In the genomic region with DNA sequence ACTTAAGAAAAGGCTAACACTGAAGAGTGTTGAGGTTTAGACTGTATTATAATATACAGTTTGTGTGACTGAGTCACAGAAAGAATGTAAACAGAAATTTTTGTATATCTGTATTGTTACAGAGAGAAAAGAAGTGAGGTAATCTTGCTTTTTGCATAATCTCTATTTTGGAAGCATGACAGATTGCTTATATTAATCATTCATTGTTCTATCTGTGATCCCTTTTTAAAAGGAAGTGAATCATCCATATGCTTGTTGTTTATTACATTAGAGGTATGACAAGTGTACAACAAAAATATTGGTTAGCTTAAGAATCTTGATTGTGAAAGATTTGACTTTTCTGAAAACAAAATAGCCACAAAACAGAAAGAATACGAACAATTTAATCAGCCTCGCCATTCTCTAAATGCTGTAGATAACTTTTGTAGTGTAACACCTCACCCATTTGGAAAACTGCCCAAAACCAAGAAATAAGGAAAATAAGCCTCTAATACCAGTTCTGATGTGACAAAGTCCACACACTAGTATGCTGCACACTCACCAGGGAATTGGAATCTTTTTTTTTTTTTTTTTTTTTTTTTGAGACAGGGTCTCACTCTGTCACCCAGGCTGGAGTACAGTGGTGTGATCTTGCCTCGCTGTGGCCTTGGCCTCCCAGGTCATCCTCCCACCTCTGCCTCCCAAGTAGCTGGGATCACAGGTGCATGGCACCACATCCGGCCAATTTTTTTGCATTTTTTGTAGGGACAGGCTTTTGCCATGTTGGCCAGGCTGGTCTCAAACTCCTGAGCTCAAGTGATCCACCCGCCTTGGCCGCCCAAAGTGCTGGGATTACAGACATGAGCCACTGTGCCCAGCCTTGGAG, we compare ENCODE assay signal across 2 cellular contexts.
TF ChIP-seq lines count a peak whose summit lies in the region.

No MANE protein-coding gene starts in this region.

TF ChIP-seq in HEK293, 187 proteins besides CTCF, POLR2A, EP300 and RAD21 (continued from another document):
- TF ChIP-seq ZNF76 (tag by site-specific recombination; IDR thresholded peaks at IDR 0.05; ENCODE audit: borderline replicate concordance, low read depth) = no peak
- 0 out of 2 replicates have a peak, but pooled peaks have one; percentile 34 for TF ChIP-seq ZNF366 (tag by site-specific recombination; conservative IDR thresholded peaks at IDR 0.05)
- no peak for TF ChIP-seq ZNF768 (tag by site-specific recombination; IDR thresholded peaks at IDR 0.05)
- TF ChIP-seq ZNF184 (tag by site-specific recombination; IDR thresholded peaks at IDR 0.05) = no peak
- TF ChIP-seq, protein P1, sequence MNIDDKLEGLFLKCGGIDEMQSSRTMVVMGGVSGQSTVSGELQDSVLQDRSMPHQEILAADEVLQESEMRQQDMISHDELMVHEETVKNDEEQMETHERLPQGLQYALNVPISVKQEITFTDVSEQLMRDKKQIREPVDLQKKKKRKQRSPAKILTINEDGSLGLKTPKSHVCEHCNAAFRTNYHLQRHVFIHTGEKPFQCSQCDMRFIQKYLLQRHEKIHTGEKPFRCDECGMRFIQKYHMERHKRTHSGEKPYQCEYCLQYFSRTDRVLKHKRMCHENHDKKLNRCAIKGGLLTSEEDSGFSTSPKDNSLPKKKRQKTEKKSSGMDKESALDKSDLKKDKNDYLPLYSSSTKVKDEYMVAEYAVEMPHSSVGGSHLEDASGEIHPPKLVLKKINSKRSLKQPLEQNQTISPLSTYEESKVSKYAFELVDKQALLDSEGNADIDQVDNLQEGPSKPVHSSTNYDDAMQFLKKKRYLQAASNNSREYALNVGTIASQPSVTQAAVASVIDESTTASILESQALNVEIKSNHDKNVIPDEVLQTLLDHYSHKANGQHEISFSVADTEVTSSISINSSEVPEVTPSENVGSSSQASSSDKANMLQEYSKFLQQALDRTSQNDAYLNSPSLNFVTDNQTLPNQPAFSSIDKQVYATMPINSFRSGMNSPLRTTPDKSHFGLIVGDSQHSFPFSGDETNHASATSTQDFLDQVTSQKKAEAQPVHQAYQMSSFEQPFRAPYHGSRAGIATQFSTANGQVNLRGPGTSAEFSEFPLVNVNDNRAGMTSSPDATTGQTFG (tag by site-specific recombination; IDR thresholded peaks at IDR 0.05; ENCODE audit: borderline replicate concordance) = no peak
- TF ChIP-seq ZBTB17 (tag by site-specific recombination; IDR thresholded peaks at IDR 0.05) = peak; percentile 69
- TF ChIP-seq ZNF266 (tag by site-specific recombination; IDR thresholded peaks at IDR 0.05; ENCODE audit: low read depth) = no peak
- TF ChIP-seq, protein P2, sequence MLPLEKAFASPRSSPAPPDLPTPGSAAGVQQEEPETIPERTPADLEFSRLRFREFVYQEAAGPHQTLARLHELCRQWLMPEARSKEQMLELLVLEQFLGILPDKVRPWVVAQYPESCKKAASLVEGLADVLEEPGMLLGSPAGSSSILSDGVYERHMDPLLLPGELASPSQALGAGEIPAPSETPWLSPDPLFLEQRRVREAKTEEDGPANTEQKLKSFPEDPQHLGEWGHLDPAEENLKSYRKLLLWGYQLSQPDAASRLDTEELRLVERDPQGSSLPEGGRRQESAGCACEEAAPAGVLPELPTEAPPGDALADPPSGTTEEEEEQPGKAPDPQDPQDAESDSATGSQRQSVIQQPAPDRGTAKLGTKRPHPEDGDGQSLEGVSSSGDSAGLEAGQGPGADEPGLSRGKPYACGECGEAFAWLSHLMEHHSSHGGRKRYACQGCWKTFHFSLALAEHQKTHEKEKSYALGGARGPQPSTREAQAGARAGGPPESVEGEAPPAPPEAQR (tag by site-specific recombination; IDR thresholded peaks at IDR 0.05) = no peak
- no peak for TF ChIP-seq ZNF670 (tag by site-specific recombination; IDR thresholded peaks at IDR 0.05; ENCODE audit: low read depth)
- no peak for TF ChIP-seq ZNF121 (tag by site-specific recombination; IDR thresholded peaks at IDR 0.05)

TF ChIP-seq in SK-N-SH treated with all-trans-retinoic acid at 6 μM for 48 hours, 23 proteins besides CTCF, POLR2A, EP300 and RAD21 (continued from another document):
- TF ChIP-seq, protein P3, sequence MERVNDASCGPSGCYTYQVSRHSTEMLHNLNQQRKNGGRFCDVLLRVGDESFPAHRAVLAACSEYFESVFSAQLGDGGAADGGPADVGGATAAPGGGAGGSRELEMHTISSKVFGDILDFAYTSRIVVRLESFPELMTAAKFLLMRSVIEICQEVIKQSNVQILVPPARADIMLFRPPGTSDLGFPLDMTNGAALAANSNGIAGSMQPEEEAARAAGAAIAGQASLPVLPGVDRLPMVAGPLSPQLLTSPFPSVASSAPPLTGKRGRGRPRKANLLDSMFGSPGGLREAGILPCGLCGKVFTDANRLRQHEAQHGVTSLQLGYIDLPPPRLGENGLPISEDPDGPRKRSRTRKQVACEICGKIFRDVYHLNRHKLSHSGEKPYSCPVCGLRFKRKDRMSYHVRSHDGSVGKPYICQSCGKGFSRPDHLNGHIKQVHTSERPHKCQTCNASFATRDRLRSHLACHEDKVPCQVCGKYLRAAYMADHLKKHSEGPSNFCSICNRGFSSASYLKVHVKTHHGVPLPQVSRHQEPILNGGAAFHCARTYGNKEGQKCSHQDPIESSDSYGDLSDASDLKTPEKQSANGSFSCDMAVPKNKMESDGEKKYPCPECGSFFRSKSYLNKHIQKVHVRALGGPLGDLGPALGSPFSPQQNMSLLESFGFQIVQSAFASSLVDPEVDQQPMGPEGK (CRISPR knock-in tag; IDR thresholded peaks at IDR 0.05; ENCODE audit: borderline replicate concordance) = no peak
- TF ChIP-seq ZFP30 (CRISPR knock-in tag; IDR thresholded peaks at IDR 0.05) = no peak
